1 cellular context compared by ENCODE assay signal in genomic region chr1:45583264-45583665, GRCh38.
TF ChIP-seq lines count a peak whose summit lies in the region.

No MANE protein-coding gene starts in this region.

TF ChIP-seq in IMR-90, 13 proteins besides CTCF, POLR2A, EP300 and RAD21:
- TF ChIP-seq, protein P1, sequence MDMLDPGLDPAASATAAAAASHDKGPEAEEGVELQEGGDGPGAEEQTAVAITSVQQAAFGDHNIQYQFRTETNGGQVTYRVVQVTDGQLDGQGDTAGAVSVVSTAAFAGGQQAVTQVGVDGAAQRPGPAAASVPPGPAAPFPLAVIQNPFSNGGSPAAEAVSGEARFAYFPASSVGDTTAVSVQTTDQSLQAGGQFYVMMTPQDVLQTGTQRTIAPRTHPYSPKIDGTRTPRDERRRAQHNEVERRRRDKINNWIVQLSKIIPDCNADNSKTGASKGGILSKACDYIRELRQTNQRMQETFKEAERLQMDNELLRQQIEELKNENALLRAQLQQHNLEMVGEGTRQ (IDR thresholded peaks at IDR 0.05; ENCODE audit: low read depth, low read length), result no peak
- TF ChIP-seq, protein P2, sequence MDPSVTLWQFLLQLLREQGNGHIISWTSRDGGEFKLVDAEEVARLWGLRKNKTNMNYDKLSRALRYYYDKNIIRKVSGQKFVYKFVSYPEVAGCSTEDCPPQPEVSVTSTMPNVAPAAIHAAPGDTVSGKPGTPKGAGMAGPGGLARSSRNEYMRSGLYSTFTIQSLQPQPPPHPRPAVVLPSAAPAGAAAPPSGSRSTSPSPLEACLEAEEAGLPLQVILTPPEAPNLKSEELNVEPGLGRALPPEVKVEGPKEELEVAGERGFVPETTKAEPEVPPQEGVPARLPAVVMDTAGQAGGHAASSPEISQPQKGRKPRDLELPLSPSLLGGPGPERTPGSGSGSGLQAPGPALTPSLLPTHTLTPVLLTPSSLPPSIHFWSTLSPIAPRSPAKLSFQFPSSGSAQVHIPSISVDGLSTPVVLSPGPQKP (IDR thresholded peaks at IDR 0.05; ENCODE audit: borderline replicate concordance, low read depth, low read length), result no peak
- TF ChIP-seq RFX5 (IDR thresholded peaks at IDR 0.05; ENCODE audit: low read depth, low read length) (peak; percentile 99), BHLHE40 (IDR thresholded peaks at IDR 0.05; ENCODE audit: low read depth, low read length) (no peak), FOS (IDR thresholded peaks at IDR 0.05; ENCODE audit: low read depth, low read length) (no peak), RCOR1 (IDR thresholded peaks at IDR 0.05; ENCODE audit: insufficient replicate concordance, low read length) (no peak), SMC3 (IDR thresholded peaks at IDR 0.05; ENCODE audit: low read depth, low read length) (no peak), CEBPB (IDR thresholded peaks at IDR 0.05; ENCODE audit: low read depth, low read length) (no peak), MAZ (IDR thresholded peaks at IDR 0.05; ENCODE audit: borderline replicate concordance, low read depth, low read length) (no peak)
